ENCODE assay signal across 18 cellular contexts in genomic region chr1:24257373-24257772, GRCh38.
"Had no signal": no experiment of that assay in that cellular context is flagged by ENCODE, and none has a peak within 500 bp of the region (broad histone marks: within the 10 kb centered on the region; RNA-seq: fewer than 3 reads in every experiment).

No MANE protein-coding gene starts in this region.

- H3K4me3 Mint-ChIP-seq: endodermal cell; naive thymus-derived CD8-positive, alpha-beta T cell had no signal

- H3K4me3 ChIP-seq: coronary artery, heart left ventricle, mucosa of descending colon, smooth muscle cell had no signal

- ATAC-seq: heart left ventricle; left lobe of liver; mucosa of descending colon; naive thymus-derived CD8-positive, alpha-beta T cell; right cardiac atrium had no signal

- DNase-seq: effector CD4-positive, alpha-beta T cell; endodermal cell; heart left ventricle; hippocampal formation; kidney glomerular epithelial cell; mammary epithelial cell; mucosa of descending colon; naive thymus-derived CD8-positive, alpha-beta T cell; right cardiac atrium; stimulated activated CD4-positive, alpha-beta T cell treated with anti-CD3 and anti-CD28 coated beads, Interleukin-2, amount 100 ng/mL, for 48 hours; stimulated activated naive CD4-positive, alpha-beta T cell treated with Interleukin-2 at 50 U/mL for 16 hours; trophoblast cell had no signal

- H3K9me3 ChIP-seq: mucosa of descending colon had no signal

- H3K27ac ChIP-seq: coronary artery, heart left ventricle had no signal

- H3K27ac Mint-ChIP-seq: endodermal cell had no signal

- H3K4me1 Mint-ChIP-seq: endodermal cell had no signal

- FAIRE-seq: endothelial cell of umbilical vein, frontal cortex, islet of Langerhans had no signal

- H3K4me1 ChIP-seq: heart left ventricle had no signal

- H3K9me3 Mint-ChIP-seq: endodermal cell had no signal

- H3K36me3 ChIP-seq: heart left ventricle had no signal

- H3K27me3 ChIP-seq: heart left ventricle had no signal
